ENCODE assay signal across 1 cellular context in the genomic region with DNA sequence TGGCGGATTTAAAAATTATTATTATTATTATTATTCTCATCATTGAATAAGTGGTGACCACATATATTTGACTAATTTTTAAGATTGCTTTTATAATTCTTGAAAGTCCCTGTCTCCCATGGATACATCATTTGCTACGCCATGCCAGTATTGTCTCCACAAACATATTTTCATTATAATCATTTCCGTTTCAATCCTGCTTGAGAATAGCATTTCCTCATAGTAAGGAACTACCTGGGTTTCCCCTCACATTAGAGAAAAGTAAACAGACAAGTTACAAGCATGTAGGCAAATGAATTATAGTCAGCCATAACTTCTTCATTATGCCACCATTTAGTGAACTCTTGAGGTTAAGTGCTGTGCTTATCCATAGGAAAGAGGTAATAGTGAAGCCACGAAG.
TF ChIP-seq lines count a peak whose summit lies in the region.

No MANE protein-coding gene starts in this region.

TF ChIP-seq in GM23338, 12 proteins besides CTCF, POLR2A, EP300 and RAD21 (continued from another document):
- TF ChIP-seq, protein P1, sequence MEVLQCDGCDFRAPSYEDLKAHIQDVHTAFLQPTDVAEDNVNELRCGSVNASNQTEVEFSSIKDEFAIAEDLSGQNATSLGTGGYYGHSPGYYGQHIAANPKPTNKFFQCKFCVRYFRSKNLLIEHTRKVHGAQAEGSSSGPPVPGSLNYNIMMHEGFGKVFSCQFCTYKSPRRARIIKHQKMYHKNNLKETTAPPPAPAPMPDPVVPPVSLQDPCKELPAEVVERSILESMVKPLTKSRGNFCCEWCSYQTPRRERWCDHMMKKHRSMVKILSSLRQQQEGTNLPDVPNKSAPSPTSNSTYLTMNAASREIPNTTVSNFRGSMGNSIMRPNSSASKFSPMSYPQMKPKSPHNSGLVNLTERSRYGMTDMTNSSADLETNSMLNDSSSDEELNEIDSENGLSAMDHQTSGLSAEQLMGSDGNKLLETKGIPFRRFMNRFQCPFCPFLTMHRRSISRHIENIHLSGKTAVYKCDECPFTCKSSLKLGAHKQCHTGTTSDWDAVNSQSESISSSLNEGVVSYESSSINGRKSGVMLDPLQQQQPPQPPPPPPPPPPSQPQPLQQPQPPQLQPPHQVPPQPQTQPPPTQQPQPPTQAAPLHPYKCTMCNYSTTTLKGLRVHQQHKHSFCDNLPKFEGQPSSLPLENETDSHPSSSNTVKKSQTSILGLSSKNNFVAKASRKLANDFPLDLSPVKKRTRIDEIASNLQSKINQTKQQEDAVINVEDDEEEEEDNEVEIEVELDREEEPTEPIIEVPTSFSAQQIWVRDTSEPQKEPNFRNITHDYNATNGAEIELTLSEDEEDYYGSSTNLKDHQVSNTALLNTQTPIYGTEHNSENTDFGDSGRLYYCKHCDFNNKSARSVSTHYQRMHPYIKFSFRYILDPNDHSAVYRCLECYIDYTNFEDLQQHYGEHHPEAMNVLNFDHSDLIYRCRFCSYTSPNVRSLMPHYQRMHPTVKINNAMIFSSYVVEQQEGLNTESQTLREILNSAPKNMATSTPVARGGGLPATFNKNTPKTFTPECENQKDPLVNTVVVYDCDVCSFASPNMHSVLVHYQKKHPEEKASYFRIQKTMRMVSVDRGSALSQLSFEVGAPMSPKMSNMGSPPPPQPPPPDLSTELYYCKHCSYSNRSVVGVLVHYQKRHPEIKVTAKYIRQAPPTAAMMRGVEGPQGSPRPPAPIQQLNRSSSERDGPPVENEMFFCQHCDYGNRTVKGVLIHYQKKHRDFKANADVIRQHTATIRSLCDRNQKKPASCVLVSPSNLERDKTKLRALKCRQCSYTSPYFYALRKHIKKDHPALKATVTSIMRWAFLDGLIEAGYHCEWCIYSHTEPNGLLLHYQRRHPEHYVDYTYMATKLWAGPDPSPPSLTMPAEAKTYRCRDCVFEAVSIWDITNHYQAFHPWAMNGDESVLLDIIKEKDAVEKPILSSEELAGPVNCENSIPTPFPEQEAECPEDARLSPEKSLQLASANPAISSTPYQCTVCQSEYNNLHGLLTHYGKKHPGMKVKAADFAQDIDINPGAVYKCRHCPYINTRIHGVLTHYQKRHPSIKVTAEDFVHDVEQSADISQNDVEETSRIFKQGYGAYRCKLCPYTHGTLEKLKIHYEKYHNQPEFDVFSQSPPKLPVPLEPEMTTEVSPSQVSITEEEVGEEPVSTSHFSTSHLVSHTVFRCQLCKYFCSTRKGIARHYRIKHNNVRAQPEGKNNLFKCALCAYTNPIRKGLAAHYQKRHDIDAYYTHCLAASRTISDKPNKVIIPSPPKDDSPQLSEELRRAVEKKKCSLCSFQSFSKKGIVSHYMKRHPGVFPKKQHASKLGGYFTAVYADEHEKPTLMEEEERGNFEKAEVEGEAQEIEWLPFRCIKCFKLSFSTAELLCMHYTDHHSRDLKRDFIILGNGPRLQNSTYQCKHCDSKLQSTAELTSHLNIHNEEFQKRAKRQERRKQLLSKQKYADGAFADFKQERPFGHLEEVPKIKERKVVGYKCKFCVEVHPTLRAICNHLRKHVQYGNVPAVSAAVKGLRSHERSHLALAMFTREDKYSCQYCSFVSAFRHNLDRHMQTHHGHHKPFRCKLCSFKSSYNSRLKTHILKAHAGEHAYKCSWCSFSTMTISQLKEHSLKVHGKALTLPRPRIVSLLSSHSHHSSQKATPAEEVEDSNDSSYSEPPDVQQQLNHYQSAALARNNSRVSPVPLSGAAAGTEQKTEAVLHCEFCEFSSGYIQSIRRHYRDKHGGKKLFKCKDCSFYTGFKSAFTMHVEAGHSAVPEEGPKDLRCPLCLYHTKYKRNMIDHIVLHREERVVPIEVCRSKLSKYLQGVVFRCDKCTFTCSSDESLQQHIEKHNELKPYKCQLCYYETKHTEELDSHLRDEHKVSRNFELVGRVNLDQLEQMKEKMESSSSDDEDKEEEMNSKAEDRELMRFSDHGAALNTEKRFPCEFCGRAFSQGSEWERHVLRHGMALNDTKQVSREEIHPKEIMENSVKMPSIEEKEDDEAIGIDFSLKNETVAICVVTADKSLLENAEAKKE (CRISPR knock-in tag; IDR thresholded peaks at IDR 0.05) = no peak
- TF ChIP-seq CREB1 (CRISPR knock-in tag; IDR thresholded peaks at IDR 0.05; ENCODE audit: low read depth) = no peak
- TF ChIP-seq, protein P2, sequence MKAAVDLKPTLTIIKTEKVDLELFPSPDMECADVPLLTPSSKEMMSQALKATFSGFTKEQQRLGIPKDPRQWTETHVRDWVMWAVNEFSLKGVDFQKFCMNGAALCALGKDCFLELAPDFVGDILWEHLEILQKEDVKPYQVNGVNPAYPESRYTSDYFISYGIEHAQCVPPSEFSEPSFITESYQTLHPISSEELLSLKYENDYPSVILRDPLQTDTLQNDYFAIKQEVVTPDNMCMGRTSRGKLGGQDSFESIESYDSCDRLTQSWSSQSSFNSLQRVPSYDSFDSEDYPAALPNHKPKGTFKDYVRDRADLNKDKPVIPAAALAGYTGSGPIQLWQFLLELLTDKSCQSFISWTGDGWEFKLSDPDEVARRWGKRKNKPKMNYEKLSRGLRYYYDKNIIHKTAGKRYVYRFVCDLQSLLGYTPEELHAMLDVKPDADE (IDR thresholded peaks at IDR 0.05) = no peak
- TF ChIP-seq EZH2 (IDR thresholded peaks at IDR 0.05; ENCODE audit: low read depth, unreplicated experiment) = no peak
- TF ChIP-seq NANOG (IDR thresholded peaks at IDR 0.05; ENCODE audit: borderline replicate concordance) = no peak
- TF ChIP-seq JUNB (IDR thresholded peaks at IDR 0.05; ENCODE audit: unreplicated experiment) = no peak
- TF ChIP-seq STAT1 (IDR thresholded peaks at IDR 0.05; ENCODE audit: unreplicated experiment) = no peak
- TF ChIP-seq EZH2phosphoT487 (IDR thresholded peaks at IDR 0.05; ENCODE audit: unreplicated experiment) = no peak
- no peak for TF ChIP-seq ZNF331 (CRISPR knock-in tag; IDR thresholded peaks at IDR 0.05; ENCODE audit: low read depth)
TF ChIP-seq in GM23338: peak in this region for 0.
